ENCODE assay signal across 8 cellular contexts in the genomic region with DNA sequence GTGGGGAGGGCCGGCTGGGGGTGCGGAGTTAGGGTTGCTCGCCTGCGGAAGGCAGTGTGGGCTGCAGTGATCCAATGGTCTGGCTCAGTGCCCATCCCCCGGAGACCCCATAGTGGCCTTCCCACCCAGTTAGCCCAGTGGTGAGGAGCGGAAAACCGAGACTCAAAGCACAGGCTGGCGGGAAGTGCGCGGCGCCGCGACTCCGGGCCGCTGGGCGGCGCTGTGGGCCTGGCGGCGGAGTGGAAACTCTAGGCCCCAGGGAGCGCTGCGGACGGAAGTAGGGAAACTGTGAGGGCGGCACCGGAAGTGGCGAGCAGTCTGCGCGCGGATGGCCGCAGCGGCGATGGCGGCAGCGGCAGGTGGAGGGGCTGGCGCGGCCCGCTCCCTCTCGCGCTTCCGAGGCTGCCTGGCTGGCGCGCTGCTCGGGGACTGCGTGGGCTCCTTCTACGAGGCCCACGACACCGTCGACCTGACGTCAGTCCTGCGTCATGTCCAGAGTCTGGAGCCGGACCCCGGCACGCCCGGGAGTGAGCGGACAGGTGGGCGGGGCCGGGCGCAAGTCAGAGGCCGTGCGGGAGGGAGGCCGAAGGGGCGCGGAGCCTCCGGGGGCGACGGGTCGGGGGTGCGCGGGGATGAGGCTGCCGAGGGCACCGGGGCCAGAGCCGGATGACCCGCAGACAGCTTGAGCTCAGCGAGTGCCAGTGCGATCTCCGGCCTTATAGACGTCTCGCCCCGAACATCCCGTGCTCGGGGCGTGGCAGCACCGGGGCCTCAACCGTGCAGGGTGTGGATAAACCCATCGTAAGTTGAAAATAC. TPM values are rescaled to one million over a fixed set of nuclear protein-coding genes. Genes with fewer than 3 reads are reported as not detected.
A peak's percentile ranks its signal among the peaks of the same experiment; 100 is the strongest.
DNase-seq lines count a peak whose midpoint lies in the region; ATAC-seq and TF ChIP-seq lines count a peak whose summit lies in the region.

A gene with protein sequence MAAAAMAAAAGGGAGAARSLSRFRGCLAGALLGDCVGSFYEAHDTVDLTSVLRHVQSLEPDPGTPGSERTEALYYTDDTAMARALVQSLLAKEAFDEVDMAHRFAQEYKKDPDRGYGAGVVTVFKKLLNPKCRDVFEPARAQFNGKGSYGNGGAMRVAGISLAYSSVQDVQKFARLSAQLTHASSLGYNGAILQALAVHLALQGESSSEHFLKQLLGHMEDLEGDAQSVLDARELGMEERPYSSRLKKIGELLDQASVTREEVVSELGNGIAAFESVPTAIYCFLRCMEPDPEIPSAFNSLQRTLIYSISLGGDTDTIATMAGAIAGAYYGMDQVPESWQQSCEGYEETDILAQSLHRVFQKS (plus strand): TSS at position 316 of the 816 bp plus-strand sequence. CDS start 13 bp downstream, at position 329.

- H3K27me3 ChIP-seq in CD4-positive, alpha-beta memory T cell (ENCODE audit: insufficient read depth, low read length): no peaks in the 10 kb centered on the region
- H3K27me3 ChIP-seq in right lobe of liver: no peaks in the 10 kb centered on the region

- peak within 1 kb of the TSS; percentile 92 for H3K27ac ChIP-seq in CD4-positive, alpha-beta memory T cell (ENCODE audit: low read depth, low read length)
- H3K27ac ChIP-seq in right lobe of liver: peak within 1 kb of the TSS; percentile 69 to 81 (median 79)

- no peaks in the 10 kb centered on the region for H3K9me3 Mint-ChIP-seq in CD4-positive, alpha-beta memory T cell

- ATAC-seq in GM19397 (IDR thresholded peaks at IDR 0.05; ENCODE audit: unreplicated experiment) (peak; percentile 84), HG03565 (IDR thresholded peaks at IDR 0.05; ENCODE audit: unreplicated experiment) (peak; percentile 79), right lobe of liver (peak; percentile 92 to 97 (median 92))

- H3K4me1 Mint-ChIP-seq in CD4-positive, alpha-beta memory T cell: peaks cover 11 to 38% (median 15%) of the 10 kb centered on the region in 4 donors

- peaks cover 26% of the 10 kb centered on the region for H3K36me3 ChIP-seq in CD4-positive, alpha-beta memory T cell (ENCODE audit: insufficient read depth, low read length)
- H3K36me3 ChIP-seq in right lobe of liver: peaks cover 0 to 27% (median 5%) of the 10 kb centered on the region in 4 donors

- DNase-seq in CD4-positive, alpha-beta memory T cell: peak; percentile 88 to 91 (median 89)
- DNase-seq in NCI-H748 treated with DMSO at 0.1 percent for 48 hours (lab: John Stamatoyannopoulos, UW): peak; percentile 36
- peak; percentile 92 to 93 for DNase-seq in activated CD4-positive, alpha-beta T cell treated with anti-CD3 and anti-CD28 coated beads, Interleukin-2, amount 50 U/mL, for 48 hours
- peak; percentile 83 to 92 for DNase-seq in dermis microvascular lymphatic vessel endothelial cell (ENCODE audit: low read depth in 2 of 2)
- DNase-seq in right lobe of liver: peak; percentile 91 to 93 (median 93)
- DNase-seq in stimulated activated CD4-positive, alpha-beta T cell treated with anti-CD3 and anti-CD28 coated beads, Interleukin-4, amount 100 ng/mL, for 24 hours: peak; percentile 92

- intact Hi-C loops in CD4-positive, alpha-beta memory T cell (cut with micrococcal nuclease): loop anchor here (1.0 to 5.0 kb wide), 6 partner anchors 61 to 376 kb away; a partner anchor contains a TSS
- intact Hi-C loops in right lobe of liver (cut with DNase I): loop anchor here in 1 of 2 donors (5.0 kb wide), 1 partner anchor 206 kb away; a partner anchor contains a TSS

- H3K36me3 Mint-ChIP-seq in CD4-positive, alpha-beta memory T cell: peaks cover 13 to 25% of the 10 kb centered on the region in 2 donors

- 7% methylated on average over 3 of the region's 84 CpGs for WGBS in right lobe of liver (ENCODE audit: insufficient coverage, low coverage, low lambda C conversion rate, missing lambda C conversion rate)

- no peaks in the 10 kb centered on the region for H3K9me3 ChIP-seq in CD4-positive, alpha-beta memory T cell (ENCODE audit: control insufficient read depth in 1 of 2, low read length in 2 of 2)
- H3K9me3 ChIP-seq in right lobe of liver: no peaks in the 10 kb centered on the region

- H3K27me3 Mint-ChIP-seq in CD4-positive, alpha-beta memory T cell: peaks cover 6 to 14% of the 10 kb centered on the region in 2 donors

- peak within 1 kb of the TSS; percentile 87 to 98 (median 92) for H3K4me3 Mint-ChIP-seq in CD4-positive, alpha-beta memory T cell

- H3K27ac Mint-ChIP-seq in CD4-positive, alpha-beta memory T cell: peak within 1 kb of the TSS; percentile 88 to 99 (median 96)

- CTCF ChIA-PET in CD4-positive, alpha-beta memory T cell (lab: Charles Lee; ENCODE audit: partially characterized antibody): interaction anchor here (1.7 kb wide), 1 partner anchor 14 kb away, joined by 4 read pairs; no protein-coding TSS in a partner anchor

- peak within 1 kb of the TSS; percentile 29 to 87 for H3K4me3 ChIP-seq in CD4-positive, alpha-beta memory T cell (ENCODE audit: low read length in 2 of 2)
- peak within 1 kb of the TSS; percentile 84 to 94 (median 87) for H3K4me3 ChIP-seq in right lobe of liver

- H3K4me1 ChIP-seq in CD4-positive, alpha-beta memory T cell (ENCODE audit: insufficient read depth, low read length): peaks cover 18% of the 10 kb centered on the region
- peaks cover 0 to 13% (median 0%) of the 10 kb centered on the region in 4 donors for H3K4me1 ChIP-seq in right lobe of liver

- TF ChIP-seq CTCF in right lobe of liver (IDR thresholded peaks at IDR 0.05): peak; percentile 98 to 99 (median 99)

- TF ChIP-seq POLR2A in right lobe of liver (IDR thresholded peaks at IDR 0.05): peak; percentile 86

- POLR2A ChIA-PET in CD4-positive, alpha-beta memory T cell (lab: Charles Lee; ENCODE audit: partially characterized antibody): interaction anchor here (0.7 to 1.2 kb wide), 7 partner anchors 20 to 309 kb away, joined by 3 to 7 read pairs (median 3); a partner anchor contains a TSS

RNA-seq across cellular contexts. Expression of the gene that starts here (rescaled TPM):
- total RNA-seq in CD4-positive, alpha-beta memory T cell: 10 to 100 TPM; 26.7 to 28.6 TPM
- 10 to 100 TPM; 25.7 to 31.5 TPM for polyA plus RNA-seq in CD4-positive, alpha-beta memory T cell
- total RNA-seq in dermis microvascular lymphatic vessel endothelial cell: 26.7 and 36.2 TPM in 2 replicates
- 10 to 100 TPM in 3 of 6 experiments, 1 to 10 TPM in 3; 9.1 to 30.7 (median 14.9) TPM for total RNA-seq in right lobe of liver

Comparison
In these comparisons a context has a peak if more than half of its experiments do, and no peak if none do; other contexts are left out.
1. Peak in every context shown above with its lines: DNase-seq, ATAC-seq, H3K4me3 ChIP-seq and H3K27ac ChIP-seq.
2. DNase-seq: peak in every context shown above with its lines; median percentile 93 in right lobe of liver; 92 in activated CD4-positive, alpha-beta T cell treated with anti-CD3 and anti-CD28 coated beads, Interleukin-2, amount 50 U/mL, for 48 hours; 92 in stimulated activated CD4-positive, alpha-beta T cell treated with anti-CD3 and anti-CD28 coated beads, Interleukin-4, amount 100 ng/mL, for 24 hours; 89 in CD4-positive, alpha-beta memory T cell; 88 in dermis microvascular lymphatic vessel endothelial cell; 36 in NCI-H748 treated with DMSO at 0.1 percent for 48 hours.